ENCODE assay signal across 17 cellular contexts in genomic region chr2:16123881-16124780, GRCh38.
"Had no signal": no experiment of that assay in that cellular context is flagged by ENCODE, and none has a peak within 500 bp of the region (broad histone marks: within the 10 kb centered on the region; RNA-seq: fewer than 3 reads in every experiment).

No MANE protein-coding gene starts in this region.

- H3K9me3 ChIP-seq: adrenal gland, neutrophil had no signal

- H3K4me1 Mint-ChIP-seq: memory B cell; naive thymus-derived CD8-positive, alpha-beta T cell had no signal

- DNase-seq: activated CD4-positive, alpha-beta T cell treated with anti-CD3 and anti-CD28 coated beads, Interleukin-2, amount 50 U/mL, for 4 hours; activated gamma-delta T cell; adrenal gland; dermis blood vessel endothelial cell; foreskin melanocyte; naive thymus-derived CD8-positive, alpha-beta T cell; posterior cingulate gyrus; stimulated activated CD4-positive, alpha-beta T cell treated with anti-CD3 and anti-CD28 coated beads, Interleukin-12 subunit alpha, Interleukin-12 subunit beta, amount 100 ng/mL, for 4 hours; stimulated activated CD4-positive, alpha-beta T cell treated with anti-CD3 and anti-CD28 coated beads, Interleukin-1b, Interleukin-23, amount 100 ng/mL, for 48 hours; stimulated activated CD8-positive, alpha-beta memory T cell treated with anti-CD3 and anti-CD28 coated beads, Interleukin-4, amount 100 ng/mL, for 48 hours; stimulated activated naive CD4-positive, alpha-beta T cell had no signal

- H3K9me3 Mint-ChIP-seq: activated naive CD4-positive, alpha-beta T cell treated with anti-CD3 and anti-CD28 coated beads, Interleukin-2, amount 50 U/mL, for 72 hours; memory B cell; T-helper 1 cell treated with Interleukin-12 subunit alpha and Interleukin-12 subunit beta and Interleukin-4 antibody, amounts not matched to agents 30 μg/mL and 1 μg/mL, for 36 hours had no signal

- H3K36me3 ChIP-seq: adrenal gland, neutrophil had no signal

- H3K4me3 Mint-ChIP-seq: memory B cell; naive thymus-derived CD8-positive, alpha-beta T cell; T-helper 1 cell treated with Interleukin-12 subunit alpha and Interleukin-12 subunit beta and Interleukin-4 antibody, amounts not matched to agents 30 μg/mL and 1 μg/mL, for 36 hours had no signal

- H3K27me3 ChIP-seq: adrenal gland, neutrophil had no signal

- H3K4me1 ChIP-seq: adrenal gland had no signal

- ATAC-seq: activated CD4-positive, CD25-positive, alpha-beta regulatory T cell treated with anti-CD3 and anti-CD28 coated beads, Interleukin-2, amount 50 U/mL, for 24 hours; activated naive CD4-positive, alpha-beta T cell treated with anti-CD3 and anti-CD28 coated beads, Interleukin-2, amount 50 U/mL, for 72 hours; naive thymus-derived CD8-positive, alpha-beta T cell had no signal

- H3K36me3 Mint-ChIP-seq: activated naive CD4-positive, alpha-beta T cell treated with anti-CD3 and anti-CD28 coated beads, Interleukin-2, amount 50 U/mL, for 72 hours; memory B cell; naive thymus-derived CD8-positive, alpha-beta T cell had no signal

- H3K27me3 Mint-ChIP-seq: memory B cell had no signal

- H3K4me3 ChIP-seq: adrenal gland had no signal

- H3K27ac ChIP-seq: adrenal gland, epithelial cell of prostate, neutrophil had no signal

- H3K27ac Mint-ChIP-seq: activated naive CD4-positive, alpha-beta T cell treated with anti-CD3 and anti-CD28 coated beads, Interleukin-2, amount 50 U/mL, for 72 hours; memory B cell; naive thymus-derived CD8-positive, alpha-beta T cell; T-helper 1 cell treated with Interleukin-12 subunit alpha and Interleukin-12 subunit beta and Interleukin-4 antibody, amounts not matched to agents 30 μg/mL and 1 μg/mL, for 36 hours had no signal
